Comparison of ENCODE assay signal across 9 cellular contexts in the genomic region with DNA sequence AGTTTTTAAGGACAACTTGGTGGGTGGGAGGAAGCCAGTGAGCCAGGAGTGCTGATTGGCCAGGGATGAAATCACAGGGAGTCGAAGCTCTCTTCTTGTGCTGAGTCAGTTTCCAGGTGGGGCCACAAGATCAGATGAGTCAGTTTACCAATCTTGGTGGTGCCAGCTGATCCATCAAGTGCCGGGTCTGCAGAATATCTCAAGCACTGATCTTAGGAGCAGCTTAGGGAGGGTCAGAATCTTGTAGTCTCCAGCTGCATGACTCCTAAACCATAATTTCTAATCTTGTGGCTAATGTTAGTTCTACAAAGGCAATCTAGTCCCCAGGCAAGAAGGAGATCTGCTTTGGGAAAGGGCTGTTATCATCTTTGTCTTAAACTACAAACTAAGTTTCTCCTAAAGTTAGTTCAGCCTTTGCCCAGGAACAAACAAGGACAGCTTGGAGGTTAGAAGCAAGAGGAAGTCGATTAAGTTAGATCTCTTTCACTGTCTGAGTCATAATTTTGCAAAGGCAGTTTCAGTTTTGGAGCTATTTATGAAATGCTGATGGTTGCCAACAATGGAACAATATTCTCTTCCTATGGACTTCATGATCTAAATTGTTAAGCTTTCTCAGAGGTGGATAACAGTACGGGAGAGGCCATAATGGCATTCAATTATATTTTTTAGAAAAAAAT. TPM values are rescaled to one million over a fixed set of nuclear protein-coding genes. Genes with fewer than 3 reads are reported as not detected.
DNase-seq lines count a peak whose midpoint lies in the region; ATAC-seq, FAIRE-seq and TF ChIP-seq lines count a peak whose summit lies in the region.
"Not testable (repeated sequence)": the region's sequence is repeated elsewhere in the genome, so short reads cannot be mapped to it uniquely, and the experiment has no call there.
"Had no signal": no experiment of that assay in that cellular context is flagged by ENCODE, and none has a peak within 500 bp of the region (broad histone marks: within the 10 kb centered on the region; RNA-seq: fewer than 3 reads in every experiment).

No MANE protein-coding gene starts in this region.

- not testable (repeated sequence) for H3K9me1 ChIP-seq in keratinocyte (ENCODE audit: control insufficient read depth, extremely low read depth, insufficient read depth, low read length)

- not testable (repeated sequence) for H3K79me2 ChIP-seq in mammary epithelial cell (ENCODE audit: insufficient read depth, low read length); keratinocyte (ENCODE audit: control insufficient read depth, insufficient read depth, low read length)

- H3K27ac ChIP-seq in mammary epithelial cell (ENCODE audit: insufficient read depth, low read depth, low read length) (peak overlapping the region; percentile 54), keratinocyte (ENCODE audit: control insufficient read depth, insufficient read depth, low read length) (peak overlapping the region; percentile 64)

- not testable (repeated sequence) for H3K27me3 ChIP-seq in mammary epithelial cell (ENCODE audit: insufficient read depth, low read length); keratinocyte (ENCODE audit: control insufficient read depth, extremely low read depth, insufficient read depth, low read length)

- H3K4me1 ChIP-seq in mammary epithelial cell (ENCODE audit: insufficient read depth, low read length) (peaks cover 13% of the 10 kb centered on the region), keratinocyte (ENCODE audit: control insufficient read depth, extremely low read depth, insufficient read depth, low read length) (peaks cover 14% of the 10 kb centered on the region)

- dilution Hi-C loops in mammary epithelial cell (cut with HindIII; ENCODE audit: low sequenced_read_pairs); keratinocyte (cut with MboI; ENCODE audit: extremely low pct_ligation_motif_present, low sequenced_read_pairs): not testable (repeated sequence)

- DNase-seq in Calu3 (peak; percentile 36), M059J (ENCODE audit: low read depth) (peak; percentile 69), mammary epithelial cell (peak; percentile 68)
- not testable (repeated sequence) for DNase-seq in activated B cell treated with CpG ODN at 0.5 μM for 24 hours; keratinocyte (ENCODE audit: low read depth, low spot score)
- peak; percentile 4 for DNase-seq in stimulated activated CD4-positive, alpha-beta T cell treated with anti-CD3 and anti-CD28 coated beads, Interleukin-4, amount 100 ng/mL, for 1 hour

- H3K4me3 Mint-ChIP-seq in Calu3 (ENCODE audit: low read depth, unreplicated experiment) (peak overlapping the region; percentile 34), activated B cell treated with CpG ODN at 0.5 μM for 24 hours (peak overlapping the region; percentile 66)

- not testable (repeated sequence) for BruUV-seq in Calu3 (replicated peaks; lab: Mats Ljungman, UMichigan); mammary epithelial cell (replicated peaks; lab: Mats Ljungman, UMichigan)

- not testable (repeated sequence) for H3K27me3 Mint-ChIP-seq in Calu3 (ENCODE audit: unreplicated experiment); activated B cell treated with CpG ODN at 0.5 μM for 24 hours

- peak overlapping the region; percentile 10 for H3K4me2 ChIP-seq in mammary epithelial cell (ENCODE audit: insufficient read depth, low read depth, low read length)
- H3K4me2 ChIP-seq in keratinocyte (ENCODE audit: control insufficient read depth, extremely low read depth, insufficient read depth, low read depth, low read length): peak overlapping the region; percentile 54

- not testable (repeated sequence) for H3K4me3 ChIP-seq in mammary epithelial cell (replicated peaks in 1 of 3; ENCODE audit: insufficient read depth in 1 of 3, low read depth in 2 of 3, low read length in 3 of 3)
- H3K4me3 ChIP-seq in keratinocyte (ENCODE audit: control insufficient read depth in 2 of 3, extremely low read depth in 1 of 3, insufficient read depth in 2 of 3, low read depth in 1 of 3, low read length in 3 of 3): peak overlapping the region in 1 of 3 experiments; percentile 22

- POLR2A ChIA-PET in activated B cell treated with CpG ODN at 0.5 μM for 24 hours (lab: Charles Lee): interaction anchor here (1.0 to 1.4 kb wide), 3 partner anchors 57 to 134 kb away, joined by 3 read pairs; partner anchors contain the start of gene CUL1

- peak; percentile 76 for FAIRE-seq in keratinocyte (lab: Jason Lieb, UNC)

- TF ChIP-seq CTCF in Calu3 (IDR thresholded peaks at IDR 0.05; ENCODE audit: unreplicated experiment); activated B cell treated with CpG ODN at 0.5 μM for 24 hours (IDR thresholded peaks at IDR 0.05); mammary epithelial cell (conservative IDR thresholded peaks at IDR 0.05 in 1 of 2, IDR thresholded peaks at IDR 0.05 in 1 of 2; ENCODE audit: extremely low read depth in 1 of 2, insufficient read depth in 1 of 2, low read depth in 1 of 2, low read length in 2 of 2); keratinocyte (optimal IDR thresholded peaks at IDR 0.05 in 1 of 3, IDR thresholded peaks at IDR 0.05 in 1 of 3, conservative IDR thresholded peaks at IDR 0.05 in 1 of 3; ENCODE audit: extremely low read depth in 1 of 3, insufficient read depth in 2 of 3, low read length in 3 of 3): not testable (repeated sequence)

- H3K4me1 Mint-ChIP-seq in Calu3 (ENCODE audit: low read depth, unreplicated experiment) (peaks cover 24% of the 10 kb centered on the region), activated B cell treated with CpG ODN at 0.5 μM for 24 hours (peaks cover 18% of the 10 kb centered on the region)

- H4K20me1 ChIP-seq in mammary epithelial cell (ENCODE audit: insufficient read depth, low read length); keratinocyte (ENCODE audit: control insufficient read depth, extremely low read depth, insufficient read depth, low read length): not testable (repeated sequence)

- H3K9me3 Mint-ChIP-seq in Calu3 (ENCODE audit: low read depth, unreplicated experiment); activated B cell treated with CpG ODN at 0.5 μM for 24 hours: not testable (repeated sequence)

- WGBS in mammary epithelial cell (ENCODE audit: low coverage, missing lambda C conversion rate): 39% methylated on average over 4 of the region's 4 CpGs

- not testable (repeated sequence) for H3K36me3 ChIP-seq in mammary epithelial cell (ENCODE audit: insufficient read depth, low read length); keratinocyte (ENCODE audit: control insufficient read depth in 2 of 2, extremely low read depth in 1 of 2, insufficient read depth in 2 of 2, low read length in 2 of 2)

- H3K36me3 Mint-ChIP-seq in Calu3 (ENCODE audit: insufficient read depth, unreplicated experiment); activated B cell treated with CpG ODN at 0.5 μM for 24 hours (ENCODE audit: low read depth): not testable (repeated sequence)

- not testable (repeated sequence) for H3K9ac ChIP-seq in mammary epithelial cell (ENCODE audit: insufficient read depth, low read length); keratinocyte (ENCODE audit: control insufficient read depth, extremely low read depth, insufficient read depth, low read length)

- not testable (repeated sequence) for H3K9me3 ChIP-seq in mammary epithelial cell (replicated peaks; ENCODE audit: insufficient read depth, low read length); keratinocyte (ENCODE audit: control insufficient read depth, low read depth, low read length)

- in situ Hi-C loops in mammary epithelial cell (cut with MboI; ENCODE audit: low sequenced_read_pairs in 2 of 2): not testable (repeated sequence)

- H2AFZ ChIP-seq in mammary epithelial cell (ENCODE audit: low read depth, low read length) (peak overlapping the region; percentile 72), keratinocyte (ENCODE audit: control insufficient read depth, low read length) (peak overlapping the region; percentile 51)

- intact Hi-C loops in Calu3 (cut with micrococcal nuclease; ENCODE audit: unreplicated experiment); mammary epithelial cell (cut with micrococcal nuclease): not testable (repeated sequence)
- intact Hi-C loops in activated B cell treated with CpG ODN at 0.5 μM for 24 hours (cut with micrococcal nuclease): loop anchor here (1.0 kb wide), 2 partner anchors 11 to 57 kb away; no protein-coding TSS in a partner anchor

- peak overlapping the region; percentile 68 for H3K27ac Mint-ChIP-seq in Calu3 (ENCODE audit: unreplicated experiment)
- H3K27ac Mint-ChIP-seq in activated B cell treated with CpG ODN at 0.5 μM for 24 hours: peak overlapping the region; percentile 81

- peak; percentile 89 for ATAC-seq in GM19452 (IDR thresholded peaks at IDR 0.05; ENCODE audit: unreplicated experiment)
- peak; percentile 65 for ATAC-seq in HG02943 (IDR thresholded peaks at IDR 0.05; ENCODE audit: low read depth, unreplicated experiment)
- ATAC-seq in activated B cell treated with CpG ODN at 0.5 μM for 24 hours (ENCODE audit: low read depth): peak; percentile 47

- CTCF ChIA-PET in Calu3 (lab: Charles Lee) (interaction anchor here (0.9 kb wide), 1 partner anchor 11 kb away, joined by 3 read pairs; no protein-coding TSS in a partner anchor), activated B cell treated with CpG ODN at 0.5 μM for 24 hours (lab: Charles Lee) (interaction anchor here (0.9 to 3.7 kb wide), 3 partner anchors 11 to 402 kb away, joined by 4 to 21 read pairs (median 4); no protein-coding TSS in a partner anchor)
- CTCF ChIA-PET in mammary epithelial cell (lab: Charles Lee; ENCODE audit: low non-redundant PET): not testable (repeated sequence)

RNA-seq across cellular contexts. Expression of gene C7orf33, which starts 26.2 kb away (rescaled TPM):
- not detected in 2 replicates for total RNA-seq in Calu3 (2022)
- not detected in 2 replicates for total RNA-seq in M059J (2014; rRNA removed; shearing (Covaris generic))
- total RNA-seq in activated B cell treated with CpG ODN at 0.5 μM for 24 hours: not detected in 2 replicates
- total RNA-seq in mammary epithelial cell: not detected
- not detected for polyA plus RNA-seq in mammary epithelial cell
- not detected for polyA minus RNA-seq in mammary epithelial cell
- not detected in 3 replicates for polyA plus RNA-seq in keratinocyte
- polyA plus RNA-seq in keratinocyte (2011; ENCODE audit: low read depth): not detected
- not detected in 2 replicates for polyA plus RNA-seq in keratinocyte (2011; cell fraction: cytosol; rRNA removed)
- not detected in 2 replicates for polyA plus RNA-seq in keratinocyte (2011; cell fraction: nucleus; rRNA removed)
- polyA plus RNA-seq in keratinocyte (2012; ENCODE audit: low replicate concordance): not detected in 2 replicates
- polyA minus RNA-seq in keratinocyte: not detected in 3 replicates
- not detected for polyA minus RNA-seq in keratinocyte (2011; cell fraction: cytosol; rRNA and poly(A)+ RNA removed)
- not detected in 2 replicates for polyA minus RNA-seq in keratinocyte (2011; cell fraction: nucleus; rRNA and poly(A)+ RNA removed)
- total RNA-seq: activated CD8-positive, alpha-beta memory T cell treated with anti-CD3 and anti-CD28 coated beads for 36 hours had no signal
